ENCODE assay signal across 8 cellular contexts in genomic region chr7:158740013-158740656, GRCh38. TPM values are rescaled to one million over a fixed set of nuclear protein-coding genes. Genes with fewer than 3 reads are reported as not detected.
A peak's percentile ranks its signal among the peaks of the same experiment; 100 is the strongest.
DNase-seq lines count a peak whose midpoint lies in the region; ATAC-seq and TF ChIP-seq lines count a peak whose summit lies in the region.

No MANE protein-coding gene starts in this region.

- ATAC-seq in left lung: peak; percentile 76
- ATAC-seq in GM21526 (IDR thresholded peaks at IDR 0.05; ENCODE audit: low FRiP score, unreplicated experiment): no peak

- POLR2A ChIA-PET in A673 (lab: Charles Lee; ENCODE audit: low non-redundant PET): no interaction called here

- H3K9me3 ChIP-seq in adrenal gland (replicated peaks in 1 of 3) (no peaks in the 10 kb centered on the region), left lung (no peaks in the 10 kb centered on the region), A673 (ENCODE audit: low read depth, low read length, poor library complexity, severe bottlenecking) (no peaks in the 10 kb centered on the region)

- DNase-seq in A172 (ENCODE audit: low spot score) (peak; percentile 88), HS-5 (ENCODE audit: low read depth) (peak; percentile 35), adrenal gland (peak in 5 of 7 donors; percentile 37 to 77 (median 69)), left lung (peak; percentile 73 to 79), DMS153 (lab: John Stamatoyannopoulos, UW) (no peak), A673 (ENCODE audit: low spot score) (no peak), NCI-H1417 (lab: John Stamatoyannopoulos, UW) (no peak)

- 47 to 64% (median 59%) methylated on average over 14 to 15 of the region's 15 CpGs for WGBS in adrenal gland, 4 donors

- TF ChIP-seq CTCF in adrenal gland (IDR thresholded peaks at IDR 0.05) (no peak), left lung (IDR thresholded peaks at IDR 0.05) (no peak), A673 (conservative IDR thresholded peaks at IDR 0.05; ENCODE audit: low read depth, low read length) (no peak)

- H3K27me3 ChIP-seq in adrenal gland: no peaks in the 10 kb centered on the region
- H3K27me3 ChIP-seq in left lung: no peaks in the 10 kb centered on the region
- no peaks in the 10 kb centered on the region for H3K27me3 ChIP-seq in A673 (replicated peaks; ENCODE audit: insufficient read depth, low read depth, low read length, poor library complexity)

- intact Hi-C loops in adrenal gland (cut with DNase I): no loop called here
- intact Hi-C loops in left lung (cut with DNase I): no loop called here
- intact Hi-C loops in A673 (cut with micrococcal nuclease; ENCODE audit: unreplicated experiment): no loop called here

- H3K27ac ChIP-seq in adrenal gland: peak overlapping the region in 3 of 5 donors; percentile 3 to 55 (median 47)
- peak overlapping the region in 1 of 2 donors; percentile 57 for H3K27ac ChIP-seq in left lung
- H3K27ac ChIP-seq in A673 (ENCODE audit: low read depth, low read length, poor library complexity, severe bottlenecking): no peak overlapping the region

- peaks cover 0 to 13% of the 10 kb centered on the region in 2 donors for H3K4me1 ChIP-seq in adrenal gland (replicated peaks in 1 of 2)
- H3K4me1 ChIP-seq in left lung: peaks cover 0 to 19% of the 10 kb centered on the region in 2 donors
- no peaks in the 10 kb centered on the region for H3K4me1 ChIP-seq in A673 (ENCODE audit: insufficient read depth, low read length, poor library complexity, severe bottlenecking)

- H3K36me3 ChIP-seq in adrenal gland (replicated peaks in 1 of 2) (peaks cover 0 to 68% of the 10 kb centered on the region in 2 donors), left lung (peaks cover 0 to 85% of the 10 kb centered on the region in 2 donors), A673 (ENCODE audit: insufficient read depth, low read length, poor library complexity, severe bottlenecking) (peaks cover 15% of the 10 kb centered on the region)

- H3K4me3 ChIP-seq in adrenal gland: no peak overlapping the region
- no peak overlapping the region for H3K4me3 ChIP-seq in left lung
- H3K4me3 ChIP-seq in A673 (ENCODE audit: low read depth, low read length, poor library complexity, severe bottlenecking): no peak overlapping the region

- CTCF ChIA-PET in A673 (lab: Charles Lee): no interaction called here

- BruUV-seq in A673 (replicated peaks; lab: Mats Ljungman, UMichigan): no TSS peak

- TF ChIP-seq POLR2A in adrenal gland (IDR thresholded peaks at IDR 0.05): no peak

RNA-seq across cellular contexts. Expression of gene NCAPG2, which starts 35.5 kb away (rescaled TPM):
- 34.2 and 41.4 TPM in 2 replicates for total RNA-seq in A172 (2014; rRNA removed; shearing (Covaris generic))
- total RNA-seq in adrenal gland: 1 to 10 TPM; 4.6 to 9.0 (median 6.1) TPM
- 1 to 10 TPM; 1.6 to 4.3 (median 1.9) TPM for polyA plus RNA-seq in adrenal gland
- total RNA-seq in left lung: 10 to 100 TPM; 13.5 to 15.2 TPM
- total RNA-seq in A673 (2021): 127 and 129 TPM in 2 replicates

Comparison
In these comparisons a context has a peak if more than half of its experiments do, and no peak if none do; other contexts are left out.
1. DNase-seq: peak in A172 (single experiment), HS-5 (single experiment), adrenal gland (5 of 7) and left lung (2 of 2); none in DMS153 (single experiment), A673 (single experiment) and NCI-H1417 (0 of 3).